Comparison of ENCODE assay signal across 28 cellular contexts in the genomic region with DNA sequence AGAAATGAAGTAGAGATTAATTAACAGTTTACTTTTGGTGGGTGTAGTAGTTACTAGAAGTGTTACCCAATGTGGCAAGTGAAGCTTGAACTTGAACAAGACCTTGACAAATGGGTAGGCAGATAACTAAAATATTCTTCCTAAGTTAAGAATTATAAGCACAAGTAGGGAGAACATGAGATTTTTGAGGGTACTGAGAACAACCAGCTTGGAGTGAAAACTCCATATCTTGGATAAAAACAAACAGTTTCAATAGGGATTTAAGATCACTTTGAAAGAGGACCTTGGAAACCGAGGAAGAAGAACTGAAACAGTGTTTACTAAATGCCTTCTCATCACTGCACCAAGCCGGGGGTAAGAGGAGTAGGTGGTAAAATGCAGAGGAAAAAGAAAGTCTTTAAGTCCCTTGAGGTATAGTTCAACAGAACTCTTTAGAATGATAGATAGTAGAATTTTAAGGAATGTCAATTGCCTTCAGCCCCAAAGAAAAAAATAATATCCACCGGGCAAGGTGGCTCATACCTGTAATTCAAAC.
"Had no signal": no experiment of that assay in that cellular context is flagged by ENCODE, and none has a peak within 500 bp of the region (broad histone marks: within the 10 kb centered on the region; RNA-seq: fewer than 3 reads in every experiment).

No MANE protein-coding gene starts in this region.

- H3K36me3 Mint-ChIP-seq: activated CD4-positive, alpha-beta memory T cell treated with anti-CD3 and anti-CD28 coated beads for 36 hours; activated naive CD4-positive, alpha-beta T cell treated with anti-CD3 and anti-CD28 coated beads, Interleukin-2, amount 10 ng/mL, durations not matched to agents 7 days and 5 days; activated naive CD8-positive, alpha-beta T cell treated with anti-CD3 and anti-CD28 coated beads for 36 hours had no signal

- H3K4me3 ChIP-seq: coronary artery had no signal

- H3K4me3 Mint-ChIP-seq: activated CD4-positive, alpha-beta memory T cell treated with anti-CD3 and anti-CD28 coated beads for 36 hours; activated CD4-positive, alpha-beta T cell treated with anti-CD3 and anti-CD28 coated beads, Interleukin-2, amount 10 ng/mL, durations not matched to agents 7 days and 5 days; activated naive CD4-positive, alpha-beta T cell treated with anti-CD3 and anti-CD28 coated beads, Interleukin-2, amount 10 ng/mL, durations not matched to agents 7 days and 5 days; activated naive CD8-positive, alpha-beta T cell treated with anti-CD3 and anti-CD28 coated beads for 36 hours; activated T-cell treated with anti-CD3 and anti-CD28 coated beads, Interleukin-2, amount 50 U/mL, for 72 hours; T-helper 17 cell had no signal

- H3K27ac Mint-ChIP-seq: activated CD4-positive, alpha-beta memory T cell treated with anti-CD3 and anti-CD28 coated beads for 36 hours; activated CD4-positive, alpha-beta T cell treated with anti-CD3 and anti-CD28 coated beads, Interleukin-2, amount 10 ng/mL, durations not matched to agents 7 days and 5 days; activated naive CD4-positive, alpha-beta T cell treated with anti-CD3 and anti-CD28 coated beads, Interleukin-2, amount 10 ng/mL, durations not matched to agents 7 days and 5 days; activated naive CD8-positive, alpha-beta T cell treated with anti-CD3 and anti-CD28 coated beads for 36 hours; activated T-cell treated with anti-CD3 and anti-CD28 coated beads, Interleukin-2, amount 50 U/mL, for 72 hours; activated T-helper 2 cell treated with anti-CD3 and anti-CD28 coated beads, Interferon-gamma antibody, Interleukin-2, Interleukin-4, amounts not matched to agents 10 μg/mL and 5 μg/mL and 100 μg/mL, durations not matched to agents 14 hours and 24 hours and 36 hours; T-helper 17 cell had no signal

- H3K27me3 Mint-ChIP-seq: activated CD4-positive, alpha-beta memory T cell treated with anti-CD3 and anti-CD28 coated beads for 36 hours; activated CD4-positive, alpha-beta T cell treated with anti-CD3 and anti-CD28 coated beads, Interleukin-2, amount 10 ng/mL, durations not matched to agents 7 days and 5 days; activated naive CD4-positive, alpha-beta T cell treated with anti-CD3 and anti-CD28 coated beads, Interleukin-2, amount 10 ng/mL, durations not matched to agents 7 days and 5 days; activated naive CD8-positive, alpha-beta T cell treated with anti-CD3 and anti-CD28 coated beads for 36 hours; T-helper 17 cell had no signal

- H3K9me3 Mint-ChIP-seq: activated CD4-positive, alpha-beta T cell treated with anti-CD3 and anti-CD28 coated beads, Interleukin-2, amount 10 ng/mL, durations not matched to agents 7 days and 5 days; activated naive CD4-positive, alpha-beta T cell treated with anti-CD3 and anti-CD28 coated beads, Interleukin-2, amount 10 ng/mL, durations not matched to agents 7 days and 5 days had no signal

- H3K4me1 Mint-ChIP-seq: activated CD4-positive, alpha-beta T cell treated with anti-CD3 and anti-CD28 coated beads, Interleukin-2, amount 10 ng/mL, durations not matched to agents 7 days and 5 days; activated naive CD4-positive, alpha-beta T cell treated with anti-CD3 and anti-CD28 coated beads, Interleukin-2, amount 10 ng/mL, durations not matched to agents 7 days and 5 days; activated naive CD8-positive, alpha-beta T cell treated with anti-CD3 and anti-CD28 coated beads for 36 hours; T-helper 17 cell had no signal

- DNase-seq: activated CD4-positive, alpha-beta memory T cell treated with anti-CD3 and anti-CD28 coated beads for 36 hours; activated CD4-positive, alpha-beta T cell treated with anti-CD3 and anti-CD28 coated beads, Interleukin-2, amount 10 ng/mL, durations not matched to agents 7 days and 5 days; activated CD4-positive, CD25-positive, alpha-beta regulatory T cell; activated CD8-positive, alpha-beta memory T cell treated with anti-CD3 and anti-CD28 coated beads for 24 hours; activated gamma-delta T cell treated with Interleukin-2 at 50 U/mL for 16 hours; activated naive CD4-positive, alpha-beta T cell treated with anti-CD3 and anti-CD28 coated beads, Interleukin-2, amount 10 ng/mL, durations not matched to agents 7 days and 5 days; activated naive CD8-positive, alpha-beta T cell treated with anti-CD3 and anti-CD28 coated beads for 36 hours; activated T-cell treated with anti-CD3 and anti-CD28 coated beads, Interleukin-2, amount 50 U/mL, for 72 hours; anterior cingulate cortex; central memory CD4-positive, alpha-beta T cell; Kasumi-1; NCI-H1092; NCI-H1417 treated with DMSO at 0.1 percent for 48 hours; NCI-H1694; NCI-H2029 treated with DMSO at 0.1 percent for 48 hours; NCI-H345; NCI-H510A; NCI-H526 treated with DMSO at 0.1 percent for 48 hours; NCI-H82; NK-92 treated with Interleukin-12 subunit alpha and Interleukin-12 subunit beta, amount 100 ng/mL, for 24 hours; SHP77 treated with DMSO at 0.1 percent for 48 hours; T-helper 17 cell; T-helper 9 cell had no signal

- FAIRE-seq: bronchial epithelial cell, RCC 7860, TTC549 had no signal

- ATAC-seq: activated T-cell treated with anti-CD3 and anti-CD28 coated beads, Interleukin-2, amount 50 U/mL, for 72 hours; T-helper 17 cell had no signal

- H3K27ac ChIP-seq: coronary artery had no signal
